13 cellular contexts compared by ENCODE assay signal in the genomic region with DNA sequence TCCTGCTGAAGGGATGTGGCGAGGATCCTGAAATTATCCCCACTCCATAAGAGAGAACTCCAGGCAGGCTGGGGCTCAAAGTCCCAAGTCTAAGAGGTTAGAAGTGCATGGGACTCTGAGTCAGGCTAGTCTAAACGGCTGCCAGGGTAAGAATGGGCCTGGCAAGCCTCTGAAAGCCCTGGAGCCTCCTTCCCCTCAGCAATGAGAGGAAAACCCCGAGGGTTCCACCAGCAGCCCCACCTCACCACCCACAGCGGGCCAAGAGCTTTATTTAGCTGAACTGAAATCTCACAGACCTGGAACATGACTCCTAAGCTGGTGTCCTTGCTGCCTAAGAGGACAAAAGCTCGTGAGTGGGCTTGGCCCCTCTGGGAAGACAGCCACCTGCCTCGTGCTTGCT.
DNase-seq lines count a peak whose midpoint lies in the region; ATAC-seq and TF ChIP-seq lines count a peak whose summit lies in the region.
"Had no signal": no experiment of that assay in that cellular context is flagged by ENCODE, and none has a peak within 500 bp of the region (broad histone marks: within the 10 kb centered on the region; RNA-seq: fewer than 3 reads in every experiment).

No MANE protein-coding gene starts in this region.

- TF ChIP-seq POLR2A in esophagus squamous epithelium (IDR thresholded peaks at IDR 0.05) = no peak

- H3K27me3 ChIP-seq in cardiac muscle cell (no peaks in the 10 kb centered on the region), esophagus squamous epithelium (peaks cover 0 to 34% (median 0%) of the 10 kb centered on the region in 4 donors)

- peak; percentile 19 for ATAC-seq in sciatic nerve
- no peak for ATAC-seq in HG03095 (IDR thresholded peaks at IDR 0.05; ENCODE audit: unreplicated experiment)
- ATAC-seq: naive thymus-derived CD8-positive, alpha-beta T cell; stimulated activated naive CD8-positive, alpha-beta T cell treated with anti-CD3 and anti-CD28 coated beads, Interleukin-15, Interleukin-2, amounts not matched to agents 100 U/mL and 50 U/mL, for 24 hours had no signal

- intact Hi-C loops in sciatic nerve (cut with DNase I) (no loop called here), esophagus squamous epithelium (cut with DNase I) (no loop called here)

- H3K4me1 ChIP-seq in cardiac muscle cell (ENCODE audit: low read depth) = peaks cover 19% of the 10 kb centered on the region
- H3K4me1 ChIP-seq in esophagus squamous epithelium = peaks cover 7 to 21% (median 9%) of the 10 kb centered on the region in 3 donors

- no peak overlapping the region for H3K4me3 ChIP-seq in cardiac muscle cell
- no peak overlapping the region for H3K4me3 ChIP-seq in esophagus squamous epithelium

- no peaks in the 10 kb centered on the region for H3K36me3 ChIP-seq in cardiac muscle cell
- no peaks in the 10 kb centered on the region for H3K36me3 ChIP-seq in esophagus squamous epithelium

- no peaks in the 10 kb centered on the region for H3K9me3 ChIP-seq in cardiac muscle cell (ENCODE audit: low read depth)
- no peaks in the 10 kb centered on the region for H3K9me3 ChIP-seq in esophagus squamous epithelium

- DNase-seq in Daoy (ENCODE audit: low read depth) (peak; percentile 20), NCI-H524 (lab: John Stamatoyannopoulos, UW) (peak; percentile 21 to 54), cardiac muscle cell (ENCODE audit: low read depth in 1 of 2, low spot score in 1 of 2) (peak in 1 of 2 donors; percentile 52), sciatic nerve (ENCODE audit: low spot score) (no peak), esophagus squamous epithelium (lab: John Stamatoyannopoulos, UW) (no peak), kidney tubule cell (ENCODE audit: low spot score) (no peak)
- DNase-seq in activated CD4-positive, alpha-beta T cell treated with anti-CD3 and anti-CD28 coated beads, Interleukin-2, amount 50 U/mL, for 4 hours = no peak
- DNase-seq: activated naive CD4-positive, alpha-beta T cell treated with anti-CD3 and anti-CD28 coated beads for 36 hours; naive thymus-derived CD8-positive, alpha-beta T cell; NCI-H1105; NCI-H526; stimulated activated naive CD8-positive, alpha-beta T cell treated with anti-CD3 and anti-CD28 coated beads, Interleukin-15, Interleukin-2, amounts not matched to agents 100 U/mL and 50 U/mL, for 24 hours had no signal

- TF ChIP-seq CTCF in cardiac muscle cell (IDR thresholded peaks at IDR 0.05; ENCODE audit: low read depth, low read length) (no peak), esophagus squamous epithelium (IDR thresholded peaks at IDR 0.05) (no peak)

- 23 to 31% methylated on average over 6 of the region's 6 CpGs for WGBS in esophagus squamous epithelium, 2 donors

- H3K27ac ChIP-seq in cardiac muscle cell (peak overlapping the region; percentile 6), esophagus squamous epithelium (peak overlapping the region in 2 of 4 donors; percentile 39 to 46)

Comparison
In these comparisons a context has a peak if more than half of its experiments do, and no peak if none do; other contexts are left out.
1. DNase-seq: peak in Daoy (single experiment) and NCI-H524 (2 of 2); none in sciatic nerve (single experiment), activated CD4-positive, alpha-beta T cell treated with anti-CD3 and anti-CD28 coated beads, Interleukin-2, amount 50 U/mL, for 4 hours (0 of 2), esophagus squamous epithelium (single experiment) and kidney tubule cell (single experiment).